7 cellular contexts compared by ENCODE assay signal in the genomic region with DNA sequence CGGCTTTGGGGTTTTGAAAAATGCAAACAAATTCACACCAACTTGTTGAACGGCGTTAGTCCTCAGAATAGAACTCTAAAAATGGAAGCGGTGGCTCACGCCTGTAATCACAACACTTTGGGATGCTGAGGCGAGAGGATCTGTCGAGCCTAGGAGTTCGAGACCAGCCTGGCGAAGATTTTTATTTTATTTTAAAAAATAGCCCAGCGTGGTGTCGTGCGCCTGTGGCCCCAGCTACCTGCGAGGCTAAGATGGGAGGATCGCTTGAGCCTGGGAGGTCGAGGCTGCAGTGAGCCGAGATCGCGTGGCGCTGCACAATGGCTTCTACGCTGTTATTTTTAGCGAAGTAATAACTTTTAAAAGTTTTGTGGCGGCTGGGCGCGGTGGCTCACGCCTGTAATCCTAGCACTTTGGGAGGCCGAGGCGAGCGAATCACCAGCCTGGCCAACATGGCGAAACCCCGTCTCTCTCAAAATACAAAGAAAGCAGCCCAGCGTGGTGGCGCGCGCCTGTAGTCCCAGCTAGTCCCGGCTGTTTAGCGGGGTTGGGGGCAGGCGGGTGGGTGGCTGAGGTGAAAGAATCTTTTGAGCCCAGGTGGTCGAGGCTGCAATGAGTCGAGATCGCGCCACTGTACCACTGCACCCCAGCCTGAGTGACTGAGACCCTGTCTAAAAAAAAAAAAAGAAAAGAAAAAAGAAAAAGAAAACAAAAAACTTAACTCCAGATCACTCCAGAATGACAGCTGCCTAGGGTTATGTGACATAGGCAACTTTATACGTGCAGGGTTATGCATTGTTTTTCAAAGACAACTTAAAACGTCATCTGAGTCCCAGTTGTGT. TPM values are rescaled to one million over a fixed set of nuclear protein-coding genes. Genes with fewer than 3 reads are reported as not detected.
DNase-seq lines count a peak whose midpoint lies in the region; ATAC-seq, FAIRE-seq and TF ChIP-seq lines count a peak whose summit lies in the region.

No MANE protein-coding gene starts in this region.

- no peaks in the 10 kb centered on the region for H4K20me1 ChIP-seq in H1 (replicated peaks in 1 of 2; ENCODE audit: control insufficient read depth in 1 of 2, insufficient read depth in 2 of 2, low read length in 2 of 2)

- H3K9ac ChIP-seq in H1 (replicated peaks in 1 of 4; ENCODE audit: extremely low read depth in 1 of 4, low read depth in 3 of 4, low read length in 3 of 4): peak overlapping the region; percentile 52 to 89 (median 80)
- peak overlapping the region; percentile 72 to 97 for H3K9ac ChIP-seq in mucosa of rectum (ENCODE audit: low read depth in 1 of 2, low read length in 2 of 2)

- H3K4me2 ChIP-seq in H1 (ENCODE audit: insufficient read depth in 1 of 2, low read depth in 2 of 2, low read length in 2 of 2): peak overlapping the region; percentile 71 to 77

- no peak for TF ChIP-seq CTCF in H1 (IDR thresholded peaks at IDR 0.05; ENCODE audit: control extremely low read depth in 1 of 3, insufficient read depth in 1 of 3, low read depth in 1 of 3, low read length in 3 of 3)

- peak overlapping the region; percentile 32 for H3K4ac ChIP-seq in H1 (replicated peaks; ENCODE audit: insufficient read length, low read depth, low read length)

- H3K27ac ChIP-seq in H1 (ENCODE audit: low read depth, low read length) (peak overlapping the region; percentile 75), mucosa of rectum (ENCODE audit: low read depth in 2 of 2, low read length in 2 of 2) (peak overlapping the region; percentile 90 to 91), thymus (ENCODE audit: low read depth) (peak overlapping the region; percentile 95)

- TF ChIP-seq RAD21 in H1 (IDR thresholded peaks at IDR 0.05 in 1 of 2, conservative IDR thresholded peaks at IDR 0.05 in 1 of 2; ENCODE audit: low read depth in 2 of 2, low read length in 2 of 2): no peak

- H3K9me3 ChIP-seq in H1 (ENCODE audit: insufficient read depth in 2 of 2, low read depth in 1 of 2, low read length in 1 of 2) (no peaks in the 10 kb centered on the region), mucosa of rectum (ENCODE audit: control insufficient read depth in 2 of 2, low read length in 2 of 2) (no peaks in the 10 kb centered on the region), thymus (ENCODE audit: control insufficient read depth) (no peaks in the 10 kb centered on the region)

- H3K36me3 ChIP-seq in H1 (ENCODE audit: control insufficient read depth in 2 of 4, insufficient read depth in 4 of 4, low read length in 3 of 4) (peaks cover 4 to 26% (median 13%) of the 10 kb centered on the region in 4 experiments; a peak in 5 of 8 replicates), mucosa of rectum (ENCODE audit: control insufficient read depth in 2 of 2, insufficient read depth in 2 of 2, low read length in 2 of 2) (peaks cover 4 to 9% of the 10 kb centered on the region in 2 donors), thymus (ENCODE audit: control insufficient read depth, insufficient read depth) (peaks cover 5% of the 10 kb centered on the region)

- 0 out of 2 replicates have a peak overlapping the region, but pooled peaks have one; percentile 56 for H2BK5ac ChIP-seq in H1 (ENCODE audit: low read depth, low read length)

- no peaks in the 10 kb centered on the region for H3K27me3 ChIP-seq in H1 (replicated peaks in 1 of 4; ENCODE audit: control insufficient read depth in 3 of 4, extremely low read depth in 1 of 4, insufficient read depth in 3 of 4, low read length in 3 of 4)
- H3K27me3 ChIP-seq in mucosa of rectum (ENCODE audit: control insufficient read depth in 2 of 2, insufficient read depth in 2 of 2, low read length in 2 of 2): no peaks in the 10 kb centered on the region
- H3K27me3 ChIP-seq in thymus (ENCODE audit: control insufficient read depth, insufficient read depth): no peaks in the 10 kb centered on the region

- FAIRE-seq in H1 (lab: Jason Lieb, UNC): no peak

- peak; percentile 26 for DNase-seq in activated CD4-positive, alpha-beta T cell treated with anti-CD3 and anti-CD28 coated beads for 48 hours
- DNase-seq in H1 (ENCODE audit: low read depth in 1 of 2, low spot score in 2 of 2): peak in 1 of 2 experiments; percentile 65
- DNase-seq in UCSD-AML1 (lab: John Stamatoyannopoulos, UW; ENCODE audit: unreplicated experiment): no peak

- no peak overlapping the region for H3K23ac ChIP-seq in H1 (ENCODE audit: insufficient read length)

- H4K5ac ChIP-seq in H1 (ENCODE audit: insufficient read length, low read depth, low read length): peak overlapping the region; percentile 50

- H3K4me3 ChIP-seq in H1 (ENCODE audit: extremely low read depth in 1 of 4, insufficient read depth in 2 of 4, low read depth in 3 of 4, low read length in 4 of 4) (peak overlapping the region; percentile 83 to 98 (median 86)), mucosa of rectum (ENCODE audit: low read length in 2 of 2) (peak overlapping the region; percentile 80 to 92), thymus (ENCODE audit: low read length) (peak overlapping the region; percentile 87)

- CTCF ChIA-PET in H1 (lab: Charles Lee; ENCODE audit: partially characterized antibody): interaction anchor here (0.9 to 2.5 kb wide), 4 partner anchors 46 to 336 kb away, joined by 3 to 7 read pairs (median 4); no protein-coding TSS in a partner anchor

- TF ChIP-seq EP300 in H1 (IDR thresholded peaks at IDR 0.05; ENCODE audit: borderline replicate concordance in 1 of 2, low read depth in 2 of 2, low read length in 2 of 2): no peak

- peak overlapping the region; percentile 90 for H4K91ac ChIP-seq in H1 (replicated peaks; ENCODE audit: insufficient read length, low read length)

- peaks cover 0 to 11% of the 10 kb centered on the region in 2 experiments; a peak in 1 of 4 replicates for H3K79me2 ChIP-seq in H1 (ENCODE audit: control insufficient read depth in 1 of 2, insufficient read depth in 2 of 2, low read length in 2 of 2)

- no peak overlapping the region for H3K14ac ChIP-seq in H1 (ENCODE audit: insufficient read length)

- WGBS in H1 (ENCODE audit: extremely low coverage in 1 of 2, insufficient coverage in 1 of 2, insufficient read length in 1 of 2, insufficient replicate concordance in 2 of 2, low coverage in 1 of 2, low lambda C conversion rate in 2 of 2, missing lambda C conversion rate in 1 of 2), 2 experiments: 1% methylated on average over 42 of the region's 43 CpGs; no CpG with 5 or more reads in 1 of the 2 experiments
- under 1% methylated on average over 43 of the region's 43 CpGs for WGBS in thymus

- peak overlapping the region; percentile 93 for H3K18ac ChIP-seq in H1 (ENCODE audit: extremely low read depth, low read length)

- no peak overlapping the region for H2AFZ ChIP-seq in H1 (ENCODE audit: low read length)

- peaks cover 6% of the 10 kb centered on the region for H3K23me2 ChIP-seq in H1 (ENCODE audit: low read depth, low read length)

- H2BK120ac ChIP-seq in H1 (replicated peaks; ENCODE audit: low read depth, low read length): no peak overlapping the region

- H3K56ac ChIP-seq in H1 (replicated peaks; ENCODE audit: insufficient read length, low read depth, low read length): peak overlapping the region; percentile 75

- peak in 1 of 2 experiments; percentile 70; a peak in 2 of 3 replicates for TF ChIP-seq POLR2A in H1 (IDR thresholded peaks at IDR 0.05; ENCODE audit: control extremely low read depth in 1 of 2, low read depth in 2 of 2, low read length in 2 of 2)

- H3K4me1 ChIP-seq in H1 (replicated peaks in 1 of 4; ENCODE audit: control insufficient read depth in 3 of 4, insufficient read depth in 4 of 4, low read length in 3 of 4): peaks cover 8 to 16% (median 9%) of the 10 kb centered on the region in 4 experiments
- peaks cover 0 to 4% of the 10 kb centered on the region in 2 donors for H3K4me1 ChIP-seq in mucosa of rectum (ENCODE audit: control insufficient read depth in 2 of 2, insufficient read depth in 2 of 2, low read length in 2 of 2)
- peaks cover 2% of the 10 kb centered on the region for H3K4me1 ChIP-seq in thymus (ENCODE audit: control insufficient read depth, insufficient read depth, low read length)

- POLR2A ChIA-PET in H1 (lab: Charles Lee; ENCODE audit: partially characterized antibody): interaction anchor here (0.8 to 3.9 kb wide), 12 partner anchors 9 to 252 kb away, joined by 3 to 20 read pairs (median 4); partner anchors contain the start of genes DENND4C and RPS6

- H2AK5ac ChIP-seq in H1 (ENCODE audit: low read depth, low read length): peak overlapping the region; percentile 44; the same call in 1 of the 2 replicates

- peak overlapping the region; percentile 93 for H4K8ac ChIP-seq in H1 (ENCODE audit: extremely low read depth, insufficient read depth, low read length)

- H3K79me1 ChIP-seq in H1 (ENCODE audit: low read depth, low read length): no peaks in the 10 kb centered on the region

- H2BK20ac ChIP-seq in H1 (ENCODE audit: low read length): no peak overlapping the region

- peak overlapping the region; percentile 55; the same call in 1 of the 2 replicates for H2BK12ac ChIP-seq in H1 (ENCODE audit: low read depth, low read length)

- ATAC-seq in GM19351 (IDR thresholded peaks at IDR 0.05; ENCODE audit: unreplicated experiment) (peak; percentile 20), HG03159 (IDR thresholded peaks at IDR 0.05; ENCODE audit: unreplicated experiment) (peak; percentile 25)

- H2BK15ac ChIP-seq in H1 (ENCODE audit: low read length): no peak overlapping the region

TF ChIP-seq in H1, 55 proteins besides CTCF, POLR2A, EP300 and RAD21 (continues in another document):
- no peak for TF ChIP-seq POU5F1 (IDR thresholded peaks at IDR 0.05; ENCODE audit: low read depth, low read length)
- TF ChIP-seq SP4 (IDR thresholded peaks at IDR 0.05; ENCODE audit: low read length): 0 out of 2 replicates have a peak, but pooled peaks have one; percentile 4

RNA-seq across cellular contexts. Expression of gene PLIN2, which starts 0.8 kb away (rescaled TPM):
- total RNA-seq in H1 (2021; fragmentation: NEBNext Ultra II Directional; extraction: Animal tissue kit (Norgen Biotek cat#: 25700)): 26.1 and 27.5 TPM in 2 replicates
- polyA plus RNA-seq in H1 (2011; rRNA removed): 50.2 and 55.0 TPM in 2 replicates
- polyA plus RNA-seq in H1 (2011; cell fraction: cytosol; rRNA removed): 57.7 TPM
- polyA plus RNA-seq in H1 (2011; cell fraction: nucleus; rRNA removed): 43.7 TPM
- 32.7 to 46.0 TPM (median 42.4 TPM) in 4 replicates for polyA plus RNA-seq in H1 (2012, experiment 1 of 2)
- polyA plus RNA-seq in H1 (2012, experiment 2 of 2): 9.3 TPM
- polyA plus RNA-seq in H1 (2013, experiment 1 of 2): 19.3 TPM
- 18.3 TPM for polyA plus RNA-seq in H1 (2013, experiment 2 of 2)
- 141 and 146 TPM in 2 replicates for polyA minus RNA-seq in H1 (2011; rRNA and poly(A)+ RNA removed)
- polyA minus RNA-seq in H1 (2011; cell fraction: cytosol; rRNA and poly(A)+ RNA removed): 24.7 TPM
- polyA minus RNA-seq in H1 (2011; cell fraction: nucleus; rRNA and poly(A)+ RNA removed): 61.1 TPM
- polyA plus RNA-seq in thymus: 188 TPM

RNA-seq across cellular contexts. Expression of gene HAUS6, which starts 25.4 kb away (rescaled TPM):
- total RNA-seq in H1 (2021; fragmentation: NEBNext Ultra II Directional; extraction: Animal tissue kit (Norgen Biotek cat#: 25700)): 52.4 and 53.4 TPM in 2 replicates
- polyA plus RNA-seq in H1 (2011; rRNA removed) (9.1 and 11.7 TPM in 2 replicates), thymus (10.8 TPM)
- polyA plus RNA-seq in H1 (2011; cell fraction: cytosol; rRNA removed): 15.4 TPM
- 11.6 TPM for polyA plus RNA-seq in H1 (2011; cell fraction: nucleus; rRNA removed)
- 15.3 to 27.2 TPM (median 17.0 TPM) in 4 replicates for polyA plus RNA-seq in H1 (2012, experiment 1 of 2)
- polyA plus RNA-seq in H1 (2012, experiment 2 of 2): 1.0 TPM
- polyA plus RNA-seq in H1 (2013, experiment 1 of 2): 33.9 TPM
- polyA plus RNA-seq in H1 (2013, experiment 2 of 2): 32.1 TPM
- polyA minus RNA-seq in H1 (2011; rRNA and poly(A)+ RNA removed): 26.1 and 34.3 TPM in 2 replicates
- polyA minus RNA-seq in H1 (2011; cell fraction: cytosol; rRNA and poly(A)+ RNA removed): 18.1 TPM
- polyA minus RNA-seq in H1 (2011; cell fraction: nucleus; rRNA and poly(A)+ RNA removed): 43.0 TPM
